ENCODE assay signal across 25 cellular contexts in genomic region chr11:70435765-70436500, GRCh38.
"Had no signal": no experiment of that assay in that cellular context is flagged by ENCODE, and none has a peak within 500 bp of the region (broad histone marks: within the 10 kb centered on the region; RNA-seq: fewer than 3 reads in every experiment).

No MANE protein-coding gene starts in this region.

- ATAC-seq: activated CD8-positive, alpha-beta memory T cell treated with anti-CD3 and anti-CD28 coated beads, Interleukin-2, amount 10 ng/mL, durations not matched to agents 7 days and 5 days; activated T-helper 17 cell treated with anti-CD3 and anti-CD28 coated beads, Interleukin-2, amount 50 U/mL, for 72 hours; PC-3; T-helper 17 cell had no signal

- H3K27me3 Mint-ChIP-seq: activated CD4-positive, alpha-beta T cell treated with anti-CD3 and anti-CD28 coated beads, Interleukin-2, amount 10 ng/mL, durations not matched to agents 24 days and 14 days; brain had no signal

- H3K4me1 Mint-ChIP-seq: activated CD4-positive, alpha-beta T cell treated with anti-CD3 and anti-CD28 coated beads, Interleukin-2, amount 10 ng/mL, durations not matched to agents 24 days and 14 days; activated CD8-positive, alpha-beta memory T cell treated with anti-CD3 and anti-CD28 coated beads, Interleukin-2, amount 10 ng/mL, durations not matched to agents 7 days and 5 days; activated T-helper 17 cell treated with anti-CD3 and anti-CD28 coated beads, Interleukin-2, amount 50 U/mL, for 72 hours; brain; T-helper 17 cell had no signal

- H3K9me3 ChIP-seq: MG63 had no signal

- H3K27ac Mint-ChIP-seq: activated B cell treated with CpG ODN at 0.5 μM for 24 hours; activated CD4-positive, alpha-beta T cell treated with anti-CD3 and anti-CD28 coated beads, Interleukin-2, amount 10 ng/mL, durations not matched to agents 24 days and 14 days; activated CD8-positive, alpha-beta memory T cell treated with anti-CD3 and anti-CD28 coated beads, Interleukin-2, amount 10 ng/mL, durations not matched to agents 7 days and 5 days; activated naive CD4-positive, alpha-beta T cell treated with anti-CD3 and anti-CD28 coated beads for 36 hours; activated naive CD8-positive, alpha-beta T cell; activated T-helper 17 cell treated with anti-CD3 and anti-CD28 coated beads, Interleukin-2, amount 50 U/mL, for 72 hours; T-helper 17 cell had no signal

- H3K36me3 Mint-ChIP-seq: activated CD8-positive, alpha-beta memory T cell treated with anti-CD3 and anti-CD28 coated beads, Interleukin-2, amount 10 ng/mL, durations not matched to agents 7 days and 5 days; activated naive CD8-positive, alpha-beta T cell had no signal

- FAIRE-seq: astrocyte, RCC 7860 had no signal

- H3K9me3 Mint-ChIP-seq: activated B cell treated with CpG ODN at 0.5 μM for 24 hours; activated CD4-positive, alpha-beta T cell treated with anti-CD3 and anti-CD28 coated beads, Interleukin-2, amount 10 ng/mL, durations not matched to agents 24 days and 14 days; activated naive CD4-positive, alpha-beta T cell treated with anti-CD3 and anti-CD28 coated beads for 36 hours; activated T-helper 17 cell treated with anti-CD3 and anti-CD28 coated beads, Interleukin-2, amount 50 U/mL, for 72 hours; brain had no signal

- DNase-seq: activated B cell treated with CpG ODN at 0.5 μM for 24 hours; activated CD4-positive, alpha-beta T cell treated with anti-CD3 and anti-CD28 coated beads for 1 hour; activated CD4-positive, alpha-beta T cell treated with anti-CD3 and anti-CD28 coated beads, Interleukin-2, amount 10 ng/mL, durations not matched to agents 24 days and 14 days; activated CD4-positive, alpha-beta T cell treated with anti-CD3 and anti-CD28 coated beads, Interleukin-2, amount 50 U/mL, for 48 hours; activated CD8-positive, alpha-beta memory T cell treated with anti-CD3 and anti-CD28 coated beads, Interleukin-2, amount 10 ng/mL, durations not matched to agents 7 days and 5 days; activated gamma-delta T cell; activated naive CD4-positive, alpha-beta T cell treated with anti-CD3 and anti-CD28 coated beads for 36 hours; activated T-cell treated with anti-CD3 and anti-CD28 coated beads, Interleukin-2, amount 50 U/mL, for 48 hours; amygdala; MG63; NCI-H1105 treated with DMSO at 0.1 percent for 48 hours; NCI-H1436 treated with DMSO at 0.1 percent for 48 hours; NCI-H187; NCI-H2081; NCI-H446; NCI-H524; PC-3; SHP77 treated with DMSO at 0.1 percent for 48 hours; T-helper 17 cell; T-helper 9 cell had no signal

- H3K4me3 ChIP-seq: MG63 had no signal

- H3K27me3 ChIP-seq: MG63 had no signal

- H3K4me3 Mint-ChIP-seq: activated B cell treated with CpG ODN at 0.5 μM for 24 hours; activated CD4-positive, alpha-beta T cell treated with anti-CD3 and anti-CD28 coated beads, Interleukin-2, amount 10 ng/mL, durations not matched to agents 24 days and 14 days; activated CD8-positive, alpha-beta memory T cell treated with anti-CD3 and anti-CD28 coated beads, Interleukin-2, amount 10 ng/mL, durations not matched to agents 7 days and 5 days; activated naive CD4-positive, alpha-beta T cell treated with anti-CD3 and anti-CD28 coated beads for 36 hours; activated naive CD8-positive, alpha-beta T cell; activated T-helper 17 cell treated with anti-CD3 and anti-CD28 coated beads, Interleukin-2, amount 50 U/mL, for 72 hours; brain; T-helper 17 cell had no signal
